In genomic region chr20:46689082-46689753, GRCh38 we compare ENCODE assay signal across 8 cellular contexts. TPM values are rescaled to one million over a fixed set of nuclear protein-coding genes. Genes with fewer than 3 reads are reported as not detected.
DNase-seq lines count a peak whose midpoint lies in the region; ATAC-seq and TF ChIP-seq lines count a peak whose summit lies in the region.

TP53RK (minus strand) TSS chr20:46689444; CDS start chr20:46689414, 30 bp downstream.

- CTCF ChIA-PET in activated B cell treated with CpG ODN at 0.5 μM for 24 hours (lab: Charles Lee): interaction anchor here (2.0 kb wide), 1 partner anchor 9 kb away, joined by 11 read pairs; no protein-coding TSS in a partner anchor

- H3K36me3 Mint-ChIP-seq in activated B cell treated with CpG ODN at 0.5 μM for 24 hours (ENCODE audit: low read depth): peaks cover 30% of the 10 kb centered on the region

- no peaks in the 10 kb centered on the region for H3K27me3 Mint-ChIP-seq in activated B cell treated with CpG ODN at 0.5 μM for 24 hours

- H3K4me1 Mint-ChIP-seq in activated B cell treated with CpG ODN at 0.5 μM for 24 hours: peaks cover 43% of the 10 kb centered on the region

- H3K4me3 ChIP-seq in AG09309 (ENCODE audit: control insufficient read depth, low read depth, low read length): peak within 1 kb of the TSS; percentile 73

- H3K27ac Mint-ChIP-seq in activated B cell treated with CpG ODN at 0.5 μM for 24 hours: peak within 1 kb of the TSS; percentile 95

- POLR2A ChIA-PET in activated B cell treated with CpG ODN at 0.5 μM for 24 hours (lab: Charles Lee): interaction anchor here (0.6 to 1.6 kb wide), 5 partner anchors 10 to 808 kb away, joined by 3 to 4 read pairs (median 3); partner anchors contain the start of gene ZSWIM1

- intact Hi-C loops in activated B cell treated with CpG ODN at 0.5 μM for 24 hours (cut with micrococcal nuclease): loop anchor here (1.0 to 10.0 kb wide), 3 partner anchors 283 to 1804 kb away; partner anchors contain the start of genes ELMO2, SLC12A5 and YWHAB

- DNase-seq in AG09309 (ENCODE audit: low read depth) (peak; percentile 100), NCI-H345 (lab: John Stamatoyannopoulos, UW) (peak; percentile 88), activated B cell treated with CpG ODN at 0.5 μM for 24 hours (peak; percentile 89), inferior parietal cortex (ENCODE audit: extremely low spot score) (peak; percentile 97)
- DNase-seq in central memory CD4-positive, alpha-beta T cell: peak; percentile 96
- peak; percentile 91 to 98 for DNase-seq in stimulated activated CD4-positive, alpha-beta T cell treated with anti-CD3 and anti-CD28 coated beads, Interleukin-12 subunit alpha, Interleukin-12 subunit beta, amount 100 ng/mL, for 24 hours (ENCODE audit: low read depth in 2 of 2)

- in situ Hi-C loops in GM18951 (cut with MboI; ENCODE audit: low sequenced_read_pairs, unreplicated experiment): loop anchor here (10.0 kb wide), 1 partner anchor 164 kb away; no protein-coding TSS in a partner anchor

- peak within 1 kb of the TSS; percentile 97 for H3K4me3 Mint-ChIP-seq in activated B cell treated with CpG ODN at 0.5 μM for 24 hours

- ATAC-seq in HG03196 (IDR thresholded peaks at IDR 0.05; ENCODE audit: unreplicated experiment) (peak; percentile 96), activated B cell treated with CpG ODN at 0.5 μM for 24 hours (ENCODE audit: low read depth) (peak; percentile 97)

- no peaks in the 10 kb centered on the region for H3K9me3 Mint-ChIP-seq in activated B cell treated with CpG ODN at 0.5 μM for 24 hours

- peak; percentile 71 for TF ChIP-seq POLR2A in GM18951 (IDR thresholded peaks at IDR 0.05; ENCODE audit: extremely low read depth, insufficient read depth, insufficient read length)

- TF ChIP-seq CTCF in AG09309 (IDR thresholded peaks at IDR 0.05; ENCODE audit: control insufficient read depth, insufficient read depth, low read depth, low read length, missing control alignments) (peak; percentile 11), activated B cell treated with CpG ODN at 0.5 μM for 24 hours (IDR thresholded peaks at IDR 0.05) (no peak)

RNA-seq across cellular contexts. Expression of gene TP53RK, which starts in this region (rescaled TPM):
- 18.6 and 18.8 TPM in 2 replicates for total RNA-seq in activated B cell treated with CpG ODN at 0.5 μM for 24 hours

Comparison
In these comparisons a context has a peak if more than half of its experiments do, and no peak if none do; other contexts are left out.
1. Peak in every context shown above with its lines: DNase-seq, ATAC-seq and H3K4me3 ChIP-seq.